In genomic region chr5:145856285-145856818, GRCh38 we compare ENCODE assay signal across 8 cellular contexts. TPM values are rescaled to one million over a fixed set of nuclear protein-coding genes. Genes with fewer than 3 reads are reported as not detected.
DNase-seq lines count a peak whose midpoint lies in the region; ATAC-seq, FAIRE-seq and TF ChIP-seq lines count a peak whose summit lies in the region.

No MANE protein-coding gene starts in this region.

- H3K4me3 ChIP-seq in K562, result no peak overlapping the region
- H3K4me3 ChIP-seq in skin epidermis, result peak overlapping the region in 5 of 7 experiments; percentile 10 to 31 (median 24)

- POLR2A ChIA-PET in K562 (lab: Yijun Ruan, JAX), result interaction anchor here (0.5 to 1.7 kb wide), 2 partner anchors 26 to 325 kb away, joined by 3 to 5 read pairs; no protein-coding TSS in a partner anchor

- no peak for TF ChIP-seq RAD21 in K562 (CRISPR knock-in tag; conservative IDR thresholded peaks at IDR 0.05 in 1 of 2, IDR thresholded peaks at IDR 0.05 in 1 of 2)

- H3K27ac ChIP-seq in K562 (ENCODE audit: extremely low read depth, low read depth, low read length), result peak overlapping the region; percentile 93
- H3K27ac ChIP-seq in skin epidermis, result peak overlapping the region in 16 of 21 experiments; percentile 1 to 68 (median 41)

- peak overlapping the region in 1 of 2 experiments; percentile 18; a peak in 1 of 4 replicates for H3K9ac ChIP-seq in K562 (ENCODE audit: insufficient read depth in 1 of 2, low read depth in 2 of 2, low read length in 2 of 2)

- no peaks in the 10 kb centered on the region for H3K36me3 ChIP-seq in K562 (ENCODE audit: control insufficient read depth, insufficient read depth, low read length)

- no peaks in the 10 kb centered on the region for H3K9me1 ChIP-seq in K562 (ENCODE audit: control insufficient read depth, insufficient read depth, low read length)

- H3K4me1 ChIP-seq in K562 (replicated peaks in 1 of 2; ENCODE audit: control insufficient read depth in 2 of 2, insufficient read depth in 2 of 2, low read length in 2 of 2), result peaks cover 23 to 63% of the 10 kb centered on the region in 2 experiments

- no peaks in the 10 kb centered on the region for H3K9me3 ChIP-seq in K562 (replicated peaks; ENCODE audit: control insufficient read depth, insufficient read depth, low read depth, low read length)

- no peak for TF ChIP-seq CTCF in K562 (IDR thresholded peaks at IDR 0.05 in 2 of 3, conservative IDR thresholded peaks at IDR 0.05 in 1 of 3; ENCODE audit: insufficient read depth in 2 of 3, low read depth in 1 of 3, low read length in 3 of 3)

- H3K27me3 ChIP-seq in K562 (ENCODE audit: control insufficient read depth in 2 of 2, insufficient read depth in 2 of 2, low read length in 2 of 2), result no peaks in the 10 kb centered on the region

- DNase-seq in A172 (ENCODE audit: low spot score) (peak; percentile 22), K562 (ENCODE audit: extremely low read depth in 1 of 4, low spot score in 3 of 4) (no peak), iris pigment epithelial cell (ENCODE audit: low read depth) (peak; percentile 71), RPMI8226 (no peak), OCI-M1 (lab: John Stamatoyannopoulos, UW) (no peak)

- no peak for FAIRE-seq in K562 (lab: Jason Lieb, UNC)

- 89% methylated on average over 23 of the region's 25 CpGs for WGBS in K562 (ENCODE audit: insufficient coverage, low coverage, missing lambda C conversion rate)

- H3K4me2 ChIP-seq in K562 (ENCODE audit: insufficient read depth, low read length), result peak overlapping the region; percentile 17; the same call in 1 of the 2 replicates

- TF ChIP-seq EP300 in K562 (IDR thresholded peaks at IDR 0.05; ENCODE audit: low read length), result no peak

- in situ Hi-C loops in K562 (cut with MboI), result no loop called here

- no TSS peak for BruUV-seq in K562 (replicated peaks; lab: Mats Ljungman, UMichigan)

- H2AFZ ChIP-seq in K562 (ENCODE audit: low read depth, low read length), result peak overlapping the region; percentile 88

- TF ChIP-seq POLR2A in K562 (conservative IDR thresholded peaks at IDR 0.05), result no peak

- H4K20me1 ChIP-seq in K562 (replicated peaks; ENCODE audit: control insufficient read depth, insufficient read depth, low read length), result no peaks in the 10 kb centered on the region

- CTCF ChIA-PET in K562 (lab: Yijun Ruan, JAX; ENCODE audit: low intra/inter-chr PET ratio), result no interaction called here

- H3K79me2 ChIP-seq in K562 (ENCODE audit: control insufficient read depth, insufficient read depth, low read length), result no peaks in the 10 kb centered on the region

- peak; percentile 73 for ATAC-seq in HG02610 (IDR thresholded peaks at IDR 0.05; ENCODE audit: unreplicated experiment)
- ATAC-seq in K562, result no peak
- no peak for ATAC-seq in GM18517 (IDR thresholded peaks at IDR 0.05; ENCODE audit: unreplicated experiment)

- intact Hi-C loops in K562 (cut with micrococcal nuclease), result no loop called here

TF ChIP-seq in K562, 482 proteins besides CTCF, POLR2A, EP300 and RAD21:
- TF ChIP-seq ZBTB12 (CRISPR knock-in tag; IDR thresholded peaks at IDR 0.05) (no peak), TEAD1 (CRISPR knock-in tag; IDR thresholded peaks at IDR 0.05) (no peak), TFE3 (CRISPR knock-in tag; IDR thresholded peaks at IDR 0.05) (no peak), TRIM24 (IDR thresholded peaks at IDR 0.05) (no peak), ZNF24 (IDR thresholded peaks at IDR 0.05) (no peak), RBM25 (IDR thresholded peaks at IDR 0.05; ENCODE audit: low read depth, low read length, severe bottlenecking) (no peak), NR4A1 (CRISPR knock-in tag; IDR thresholded peaks at IDR 0.05) (no peak), NR4A1 (tag; IDR thresholded peaks at IDR 0.05) (0 out of 2 replicates have a peak, but pooled peaks have one; percentile 4), ZBTB33 (CRISPR knock-in tag; IDR thresholded peaks at IDR 0.05) (peak; percentile 72)
TF ChIP-seq in K562: peak in this region for 2.

RNA-seq across cellular contexts. Expression of gene GRXCR2, which starts 16.5 kb away (rescaled TPM):
- not detected in 2 replicates for total RNA-seq in A172 (2014; rRNA removed; shearing (Covaris generic))
- not detected in 2 replicates for total RNA-seq in K562 (2011; cell fraction: chromatin; rRNA removed; ENCODE audit: low replicate concordance)
- total RNA-seq in K562 (2011; cell fraction: nucleolus; rRNA removed), result not detected in 2 replicates
- not detected in 2 replicates for total RNA-seq in K562 (2011; cell fraction: nucleoplasm; rRNA removed)
- total RNA-seq in K562 (2014; rRNA removed), result not detected in 2 replicates
- not detected in 2 replicates for total RNA-seq in K562 (2014; rRNA removed; fragmentation: Illumina TruSeq; extraction: Trizol)
- not detected in 2 replicates for total RNA-seq in K562 (2015; rRNA removed; fragmentation: Illumina TruSeq; extraction: Trizol)
- not detected in 2 replicates for total RNA-seq in K562 (2021)
- not detected in 2 replicates for polyA plus RNA-seq in K562 (2011; rRNA removed)
- polyA plus RNA-seq in K562 (2011; cell fraction: cytosol; rRNA removed), result not detected in 2 replicates
- polyA plus RNA-seq in K562 (2011; cell fraction: nucleus; rRNA removed), result not detected in 2 replicates
- not detected in 2 replicates for polyA plus RNA-seq in K562 (2012)
- not detected in 2 replicates for polyA plus RNA-seq in K562 (2014; fragmentation: Illumina TruSeq; extraction: Trizol)
- not detected for polyA plus RNA-seq in K562 (2014; fragmentation: Nextera tagmentation; extraction: Ambion mirVana)
- not detected in 2 replicates for polyA plus RNA-seq in K562 (2014; rRNA removed)
- polyA minus RNA-seq in K562 (2011; rRNA and poly(A)+ RNA removed), result not detected in 2 replicates
- not detected in 2 replicates for polyA minus RNA-seq in K562 (2011; cell fraction: cytosol; rRNA and poly(A)+ RNA removed)
- polyA minus RNA-seq in K562 (2011; cell fraction: nucleus; rRNA and poly(A)+ RNA removed), result not detected in 2 replicates

RNA-seq across cellular contexts. Expression of gene PRELID2, which starts 21.2 kb away (rescaled TPM):
- total RNA-seq in A172 (2014; rRNA removed; shearing (Covaris generic)), result 26.3 and 28.1 TPM in 2 replicates
- 98.0 and 157 TPM in 2 replicates for total RNA-seq in K562 (2011; cell fraction: chromatin; rRNA removed; ENCODE audit: low replicate concordance)
- 44.4 and 52.9 TPM in 2 replicates for total RNA-seq in K562 (2011; cell fraction: nucleolus; rRNA removed)
- 98.7 and 150 TPM in 2 replicates for total RNA-seq in K562 (2011; cell fraction: nucleoplasm; rRNA removed)
- total RNA-seq in K562 (2014; rRNA removed) (42.7 and 68.2 TPM in 2 replicates), K562 (2014; rRNA removed; fragmentation: Illumina TruSeq; extraction: Trizol) (34.1 and 36.8 TPM in 2 replicates), K562 (2015; rRNA removed; fragmentation: Illumina TruSeq; extraction: Trizol) (27.3 and 30.1 TPM in 2 replicates), K562 (2021) (20.1 and 23.7 TPM in 2 replicates)
- polyA plus RNA-seq in K562 (2011; rRNA removed) (23.0 and 28.8 TPM in 2 replicates), K562 (2014; fragmentation: Illumina TruSeq; extraction: Trizol) (21.5 and 23.9 TPM in 2 replicates), K562 (2014; fragmentation: Nextera tagmentation; extraction: Ambion mirVana) (1 to 10 TPM; 6.4 to 7.8 TPM), K562 (2014; rRNA removed) (34.7 and 35.0 TPM in 2 replicates)
- 4.8 and 12.2 TPM in 2 replicates for polyA plus RNA-seq in K562 (2011; cell fraction: cytosol; rRNA removed)
- 24.7 and 26.4 TPM in 2 replicates for polyA plus RNA-seq in K562 (2011; cell fraction: nucleus; rRNA removed)
- polyA plus RNA-seq in K562 (2012), result 13.1 and 14.4 TPM in 2 replicates
- polyA minus RNA-seq in K562 (2011; rRNA and poly(A)+ RNA removed), result 56.7 and 88.0 TPM in 2 replicates
- polyA minus RNA-seq in K562 (2011; cell fraction: cytosol; rRNA and poly(A)+ RNA removed), result 18.0 and 22.5 TPM in 2 replicates
- polyA minus RNA-seq in K562 (2011; cell fraction: nucleus; rRNA and poly(A)+ RNA removed), result 77.7 and 125 TPM in 2 replicates

Comparison
In these comparisons a context has a peak if more than half of its experiments do, and no peak if none do; other contexts are left out.
1. DNase-seq: peak in A172 (single experiment) and iris pigment epithelial cell (single experiment); none in K562 (0 of 4), RPMI8226 (single experiment) and OCI-M1 (single experiment).